27 cellular contexts compared by ENCODE assay signal in genomic region chr19:16384688-16385087, GRCh38.
DNase-seq lines count a peak whose midpoint lies in the region; ATAC-seq and TF ChIP-seq lines count a peak whose summit lies in the region.
"Had no signal": no experiment of that assay in that cellular context is flagged by ENCODE, and none has a peak within 500 bp of the region (broad histone marks: within the 10 kb centered on the region; RNA-seq: fewer than 3 reads in every experiment).

No MANE protein-coding gene starts in this region.

- 91% methylated on average over 13 of the region's 15 CpGs for WGBS in mammary epithelial cell (ENCODE audit: low coverage, missing lambda C conversion rate)
- 41 to 49% methylated on average over 13 to 14 of the region's 15 CpGs for WGBS in thyroid gland, 2 donors
- WGBS in esophagus squamous epithelium, 2 donors, result 84 to 94% methylated on average over 6 to 8 of the region's 15 CpGs

- no peak overlapping the region for H3K4me2 ChIP-seq in mammary epithelial cell (ENCODE audit: insufficient read depth, low read depth, low read length)

- no peak overlapping the region for H2AFZ ChIP-seq in mammary epithelial cell (ENCODE audit: low read depth, low read length)

- H3K27me3 ChIP-seq in breast epithelium (no peaks in the 10 kb centered on the region), mammary epithelial cell (ENCODE audit: insufficient read depth, low read length) (no peaks in the 10 kb centered on the region), left ventricle myocardium inferior (ENCODE audit: low read depth) (no peaks in the 10 kb centered on the region), thyroid gland (no peaks in the 10 kb centered on the region), esophagus squamous epithelium (no peaks in the 10 kb centered on the region)
- H3K27me3 ChIP-seq: Peyer's patch, SJCRH30 had no signal

- no peaks in the 10 kb centered on the region for H3K27me3 Mint-ChIP-seq in natural killer cell treated with Interleukin-12 subunit alpha and Interleukin-12 subunit beta and Interleukin-15 and Interleukin-18, amount 100 ng/mL, for 72 hours
- H3K27me3 Mint-ChIP-seq: activated T-cell treated with anti-CD3 and anti-CD28 coated beads, Interleukin-2, amount 50 U/mL, for 24 hours; T-cell had no signal

- H4K20me1 ChIP-seq in mammary epithelial cell (ENCODE audit: insufficient read depth, low read length), result no peaks in the 10 kb centered on the region

- H3K36me3 ChIP-seq in breast epithelium (no peaks in the 10 kb centered on the region), mammary epithelial cell (ENCODE audit: insufficient read depth, low read length) (no peaks in the 10 kb centered on the region), left ventricle myocardium inferior (peaks cover 48% of the 10 kb centered on the region), thyroid gland (peaks cover 0 to 4% of the 10 kb centered on the region in 2 donors), esophagus squamous epithelium (peaks cover 11 to 95% (median 13%) of the 10 kb centered on the region in 3 donors)

- CTCF ChIA-PET in mammary epithelial cell (lab: Charles Lee; ENCODE audit: low non-redundant PET), result no interaction called here

- H3K9me3 Mint-ChIP-seq in natural killer cell treated with Interleukin-12 subunit alpha and Interleukin-12 subunit beta and Interleukin-15 and Interleukin-18, amount 100 ng/mL, for 72 hours, result peaks cover 1% of the 10 kb centered on the region
- H3K9me3 Mint-ChIP-seq: activated T-cell treated with anti-CD3 and anti-CD28 coated beads, Interleukin-2, amount 50 U/mL, for 24 hours had no signal

- H3K27ac ChIP-seq in breast epithelium, result peak overlapping the region; percentile 73 to 87
- H3K27ac ChIP-seq in mammary epithelial cell (ENCODE audit: insufficient read depth, low read depth, low read length), result no peak overlapping the region
- peak overlapping the region; percentile 91 for H3K27ac ChIP-seq in left ventricle myocardium inferior (replicated peaks)
- peak overlapping the region; percentile 55 to 93 (median 90) for H3K27ac ChIP-seq in thyroid gland
- peak overlapping the region in 2 of 4 donors; percentile 86 to 90 for H3K27ac ChIP-seq in esophagus squamous epithelium
- H3K27ac ChIP-seq: SJCRH30 had no signal

- no peak for TF ChIP-seq POLR2A in breast epithelium (IDR thresholded peaks at IDR 0.05)
- TF ChIP-seq POLR2A in thyroid gland (IDR thresholded peaks at IDR 0.05), result no peak
- no peak for TF ChIP-seq POLR2A in esophagus squamous epithelium (IDR thresholded peaks at IDR 0.05)

- no peak for TF ChIP-seq CTCF in breast epithelium (IDR thresholded peaks at IDR 0.05)
- no peak for TF ChIP-seq CTCF in mammary epithelial cell (conservative IDR thresholded peaks at IDR 0.05 in 1 of 2, IDR thresholded peaks at IDR 0.05 in 1 of 2; ENCODE audit: extremely low read depth in 1 of 2, insufficient read depth in 1 of 2, low read depth in 1 of 2, low read length in 2 of 2)
- TF ChIP-seq CTCF in left ventricle myocardium inferior (IDR thresholded peaks at IDR 0.05; ENCODE audit: borderline replicate concordance), result no peak
- TF ChIP-seq CTCF in thyroid gland (IDR thresholded peaks at IDR 0.05), result no peak
- no peak for TF ChIP-seq CTCF in esophagus squamous epithelium (IDR thresholded peaks at IDR 0.05)

- ATAC-seq in natural killer cell treated with Interleukin-12 subunit alpha and Interleukin-12 subunit beta and Interleukin-15 and Interleukin-18, amount 100 ng/mL, for 72 hours, result no peak
- ATAC-seq in GM19023 (IDR thresholded peaks at IDR 0.05; ENCODE audit: unreplicated experiment), result no peak
- ATAC-seq: sciatic nerve, T-cell had no signal

- H3K79me2 ChIP-seq in mammary epithelial cell (ENCODE audit: insufficient read depth, low read length), result no peaks in the 10 kb centered on the region

- BruUV-seq in mammary epithelial cell (replicated peaks; lab: Mats Ljungman, UMichigan), result no TSS peak

- H3K4me1 ChIP-seq in breast epithelium (no peaks in the 10 kb centered on the region), mammary epithelial cell (ENCODE audit: insufficient read depth, low read length) (no peaks in the 10 kb centered on the region), left ventricle myocardium inferior (peaks cover 73% of the 10 kb centered on the region), thyroid gland (peaks cover 28 to 52% of the 10 kb centered on the region in 2 donors), esophagus squamous epithelium (peaks cover 10 to 34% (median 13%) of the 10 kb centered on the region in 3 donors)
- H3K4me1 ChIP-seq: SJCRH30 had no signal

- no peak overlapping the region for H3K27ac Mint-ChIP-seq in natural killer cell treated with Interleukin-12 subunit alpha and Interleukin-12 subunit beta and Interleukin-15 and Interleukin-18, amount 100 ng/mL, for 72 hours
- H3K27ac Mint-ChIP-seq: activated T-cell treated with anti-CD3 and anti-CD28 coated beads, Interleukin-2, amount 50 U/mL, for 24 hours had no signal

- H3K4me1 Mint-ChIP-seq in natural killer cell treated with Interleukin-12 subunit alpha and Interleukin-12 subunit beta and Interleukin-15 and Interleukin-18, amount 100 ng/mL, for 72 hours (ENCODE audit: low read depth in 2 of 2), result peaks cover 27 to 29% of the 10 kb centered on the region in 2 donors
- H3K4me1 Mint-ChIP-seq: H9 had no signal

- in situ Hi-C loops in mammary epithelial cell (cut with MboI; ENCODE audit: low sequenced_read_pairs in 2 of 2), result loop anchor here (5.0 to 25.0 kb wide), 2 partner anchors 137 to 347 kb away; no protein-coding TSS in a partner anchor

- H3K4me3 ChIP-seq in breast epithelium (no peak overlapping the region), mammary epithelial cell (replicated peaks in 1 of 3; ENCODE audit: insufficient read depth in 1 of 3, low read depth in 2 of 3, low read length in 3 of 3) (no peak overlapping the region), left ventricle myocardium inferior (no peak overlapping the region), thyroid gland (replicated peaks in 1 of 3) (no peak overlapping the region), esophagus squamous epithelium (no peak overlapping the region)
- H3K4me3 ChIP-seq: Peyer's patch, SJCRH30 had no signal

- DNase-seq in breast epithelium (ENCODE audit: low spot score in 2 of 2) (no peak), mammary epithelial cell (no peak), left ventricle myocardium inferior (peak; percentile 43), thyroid gland (peak; percentile 94 to 96), esophagus squamous epithelium (lab: John Stamatoyannopoulos, UW) (no peak), middle frontal gyrus (ENCODE audit: extremely low spot score, low spot score) (no peak)
- peak; percentile 28 for DNase-seq in natural killer cell treated with Interleukin-12 subunit alpha and Interleukin-12 subunit beta and Interleukin-15 and Interleukin-18, amount 100 ng/mL, for 72 hours (ENCODE audit: low spot score)
- DNase-seq: activated CD4-positive, CD25-positive, alpha-beta regulatory T cell treated with anti-CD3 and anti-CD28 coated beads, Interleukin-2, amount 50 U/mL, for 72 hours; activated naive CD4-positive, alpha-beta T cell treated with Interleukin-2 at 50 U/mL for 16 hours; activated T-cell treated with anti-CD3 and anti-CD28 coated beads, Interleukin-2, amount 50 U/mL, for 24 hours; amygdala; Calu3; dermis blood vessel endothelial cell; DND-41; H9; Kasumi-1; mesendoderm; MV-4-11; NCI-H146; NCI-H2171; NCI-H526 treated with DMSO at 0.1 percent for 48 hours; nephron progenitor cell; SJCRH30; T-cell had no signal

- H3K9me3 ChIP-seq in breast epithelium, result no peaks in the 10 kb centered on the region
- no peaks in the 10 kb centered on the region for H3K9me3 ChIP-seq in mammary epithelial cell (replicated peaks; ENCODE audit: insufficient read depth, low read length)
- peaks cover 2% of the 10 kb centered on the region for H3K9me3 ChIP-seq in left ventricle myocardium inferior (replicated peaks)
- no peaks in the 10 kb centered on the region for H3K9me3 ChIP-seq in thyroid gland
- H3K9me3 ChIP-seq in esophagus squamous epithelium, result no peaks in the 10 kb centered on the region
- H3K9me3 ChIP-seq: Peyer's patch, SJCRH30 had no signal

- H3K36me3 Mint-ChIP-seq in natural killer cell treated with Interleukin-12 subunit alpha and Interleukin-12 subunit beta and Interleukin-15 and Interleukin-18, amount 100 ng/mL, for 72 hours, result peaks cover 8% of the 10 kb centered on the region

- intact Hi-C loops in breast epithelium (cut with DNase I; ENCODE audit: low total_unique reads) (loop anchor here (5.0 kb wide), 1 partner anchor 137 kb away; no protein-coding TSS in a partner anchor), mammary epithelial cell (cut with micrococcal nuclease) (loop anchor here (10.0 kb wide), 1 partner anchor 760 kb away; no protein-coding TSS in a partner anchor), left ventricle myocardium inferior (cut with micrococcal nuclease) (no loop called here), thyroid gland (cut with DNase I) (loop anchor here (5.0 kb wide), 1 partner anchor 57 kb away; no protein-coding TSS in a partner anchor), esophagus squamous epithelium (cut with DNase I) (loop anchor here (2.0 kb wide), 1 partner anchor 136 kb away; no protein-coding TSS in a partner anchor)

- H3K9ac ChIP-seq in mammary epithelial cell (ENCODE audit: insufficient read depth, low read length), result no peak overlapping the region

- no peak overlapping the region for H3K4me3 Mint-ChIP-seq in natural killer cell treated with Interleukin-12 subunit alpha and Interleukin-12 subunit beta and Interleukin-15 and Interleukin-18, amount 100 ng/mL, for 72 hours
- H3K4me3 Mint-ChIP-seq: activated T-cell treated with anti-CD3 and anti-CD28 coated beads, Interleukin-2, amount 50 U/mL, for 24 hours; H9; nephron progenitor cell had no signal

- dilution Hi-C loops in mammary epithelial cell (cut with HindIII; ENCODE audit: low sequenced_read_pairs), result no loop called here

Comparison
In these comparisons a context has a peak if more than half of its experiments do, and no peak if none do; other contexts are left out.
1. DNase-seq: peak in left ventricle myocardium inferior (single experiment), natural killer cell treated with Interleukin-12 subunit alpha and Interleukin-12 subunit beta and Interleukin-15 and Interleukin-18, amount 100 ng/mL, for 72 hours (single experiment) and thyroid gland (2 of 2); none in breast epithelium (0 of 2), mammary epithelial cell (single experiment), esophagus squamous epithelium (single experiment) and middle frontal gyrus (single experiment).